ENCODE assay signal across 2 cellular contexts in genomic region chr4:16505726-16506125, GRCh38.
TF ChIP-seq lines count a peak whose summit lies in the region.

No MANE protein-coding gene starts in this region.

TF ChIP-seq in GM23338, 12 proteins besides CTCF, POLR2A, EP300 and RAD21 (continued from another document):
- no peak for TF ChIP-seq ZNF462 (CRISPR knock-in tag; IDR thresholded peaks at IDR 0.05)

TF ChIP-seq in WTC11, 78 proteins besides CTCF, POLR2A, EP300 and RAD21 (continued from another document):
- no peak for TF ChIP-seq FOXP4 (CRISPR knock-in tag; IDR thresholded peaks at IDR 0.05)
- TF ChIP-seq NR1H2 (CRISPR knock-in tag; IDR thresholded peaks at IDR 0.05), result no peak
- no peak for TF ChIP-seq ATF3 (CRISPR knock-in tag; conservative IDR thresholded peaks at IDR 0.05)
- TF ChIP-seq USF2 (CRISPR knock-in tag; IDR thresholded peaks at IDR 0.05), result no peak
- TF ChIP-seq ZNF425 (CRISPR knock-in tag; conservative IDR thresholded peaks at IDR 0.05), result no peak
